5 cellular contexts compared by ENCODE assay signal in genomic region chr7:132521423-132521822, GRCh38.
"Had no signal": no experiment of that assay in that cellular context is flagged by ENCODE, and none has a peak within 500 bp of the region (broad histone marks: within the 10 kb centered on the region; RNA-seq: fewer than 3 reads in every experiment).

No MANE protein-coding gene starts in this region.

- H2AFZ ChIP-seq: GM23338 had no signal

- H3K4me2 ChIP-seq: GM23338 had no signal

- H3K9me3 Mint-ChIP-seq: GM23338, H9 had no signal

- H3K4me3 ChIP-seq: GM23338 had no signal

- ATAC-seq: GM23338 had no signal

- H3K4me3 Mint-ChIP-seq: GM23338, H9 had no signal

- DNase-seq: H9, HCEC 1CT, IMR-90 had no signal

- H3K27ac Mint-ChIP-seq: GM23338, H9 had no signal

- H3K27ac ChIP-seq: HL-60 had no signal
